In genomic region chr3:195558602-195559001, GRCh38 we compare ENCODE assay signal across 1 cellular context.
TF ChIP-seq lines count a peak whose summit lies in the region.

No MANE protein-coding gene starts in this region.

TF ChIP-seq in K562, 482 proteins besides CTCF, POLR2A, EP300 and RAD21 (continued from another document):
- TF ChIP-seq DEAF1 (CRISPR knock-in tag; IDR thresholded peaks at IDR 0.05) (peak; percentile 77), STAG1 (CRISPR knock-in tag; IDR thresholded peaks at IDR 0.05; ENCODE audit: borderline replicate concordance) (peak; percentile 40; the same call in 1 of the 2 replicates)
TF ChIP-seq in K562: peak in this region for 3.
